In the genomic region with DNA sequence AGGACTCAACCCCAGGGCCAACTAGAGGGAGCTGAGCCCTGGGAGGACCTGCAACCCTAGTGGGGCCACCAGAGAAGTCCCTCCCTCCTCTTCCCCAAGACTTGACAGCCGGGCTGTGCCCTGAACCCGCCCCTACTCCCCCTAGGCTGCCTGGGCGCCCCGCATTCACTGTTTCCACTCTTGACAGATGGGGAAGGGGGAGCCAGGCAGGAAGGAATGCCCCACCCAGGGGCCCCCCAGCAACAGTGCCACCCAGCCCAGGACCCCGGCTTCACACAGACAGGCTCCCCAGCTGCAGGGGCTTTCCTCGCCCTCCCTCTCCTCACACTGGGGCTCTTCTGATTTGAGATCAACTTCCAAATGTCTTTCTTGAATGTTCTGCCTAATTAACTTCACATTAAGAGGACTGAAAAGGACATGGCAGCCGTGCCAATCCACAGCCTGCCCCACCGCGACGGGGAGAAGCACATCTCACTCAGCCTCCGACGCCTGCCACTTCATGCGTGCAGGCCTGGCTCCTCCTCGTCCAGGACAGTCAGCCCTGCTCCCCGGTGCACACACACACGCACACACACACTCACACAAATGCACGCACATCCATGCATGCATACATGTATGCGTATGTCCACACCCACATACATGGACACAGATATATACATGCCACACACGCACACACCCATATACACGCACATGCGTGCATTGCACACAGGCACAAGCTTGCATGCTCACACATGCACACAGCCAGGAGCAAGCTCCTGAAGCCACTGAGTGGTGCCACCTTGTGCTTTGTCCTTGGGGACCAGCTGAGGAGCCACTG, we compare ENCODE assay signal across 32 cellular contexts. TPM values are rescaled to one million over a fixed set of nuclear protein-coding genes. Genes with fewer than 3 reads are reported as not detected.
A peak's percentile ranks its signal among the peaks of the same experiment; 100 is the strongest.
DNase-seq lines count a peak whose midpoint lies in the region; ATAC-seq, FAIRE-seq and TF ChIP-seq lines count a peak whose summit lies in the region.
"Had no signal": no experiment of that assay in that cellular context is flagged by ENCODE, and none has a peak within 500 bp of the region (broad histone marks: within the 10 kb centered on the region; RNA-seq: fewer than 3 reads in every experiment).

No MANE protein-coding gene starts in this region.

- CTCF ChIA-PET in MCF 10A (lab: Yijun Ruan, JAX): interaction anchor here (0.6 to 1.6 kb wide), 2 partner anchors 338 to 422 kb away, joined by 3 to 4 read pairs; no protein-coding TSS in a partner anchor

- peak; percentile 54 for FAIRE-seq in GM12891 (lab: Jason Lieb, UNC)
- FAIRE-seq: urothelium cell line had no signal

- H3K27ac Mint-ChIP-seq in endodermal cell (no peak overlapping the region), nephron progenitor cell (no peak overlapping the region), MCF 10A (ENCODE audit: low read depth, unreplicated experiment) (no peak overlapping the region)
- H3K27ac Mint-ChIP-seq in activated naive CD8-positive, alpha-beta T cell treated with anti-CD3 and anti-CD28 coated beads, Interleukin-2, amount 50 U/mL, for 24 hours: no peak overlapping the region
- H3K27ac Mint-ChIP-seq: activated naive CD4-positive, alpha-beta T cell treated with anti-CD3 and anti-CD28 coated beads, Interleukin-2, amount 10 ng/mL, durations not matched to agents 7 days and 5 days; effector memory CD8-positive, alpha-beta T cell; memory B cell; stimulated activated memory B cell treated with anti-CD40 and anti-IgM and Interleukin-4, amounts not matched to agents 10 μg/mL and 1 μg/mL and 100 μg/mL, for 72 hours; T-cell had no signal

- H3K36me3 ChIP-seq in BLaER1: no peaks in the 10 kb centered on the region
- no peaks in the 10 kb centered on the region for H3K36me3 ChIP-seq in endodermal cell (ENCODE audit: control insufficient read depth, insufficient read depth, low read length)
- H3K36me3 ChIP-seq: Peyer's patch, SJSA1, suprapubic skin had no signal

- no peak overlapping the region for H3K4me3 Mint-ChIP-seq in endodermal cell
- H3K4me3 Mint-ChIP-seq in nephron progenitor cell: peak overlapping the region; percentile 3
- no peak overlapping the region for H3K4me3 Mint-ChIP-seq in MCF 10A (ENCODE audit: unreplicated experiment)
- no peak overlapping the region for H3K4me3 Mint-ChIP-seq in activated naive CD8-positive, alpha-beta T cell treated with anti-CD3 and anti-CD28 coated beads, Interleukin-2, amount 50 U/mL, for 24 hours
- H3K4me3 Mint-ChIP-seq: activated naive CD4-positive, alpha-beta T cell treated with anti-CD3 and anti-CD28 coated beads, Interleukin-2, amount 10 ng/mL, durations not matched to agents 7 days and 5 days; effector memory CD8-positive, alpha-beta T cell; memory B cell; stimulated activated memory B cell treated with anti-CD40 and anti-IgM and Interleukin-4, amounts not matched to agents 10 μg/mL and 1 μg/mL and 100 μg/mL, for 72 hours; T-cell had no signal

- H3K27me3 ChIP-seq in BLaER1 (no peaks in the 10 kb centered on the region), endodermal cell (ENCODE audit: control insufficient read depth, insufficient read depth, low read length, poor library complexity, severe bottlenecking) (no peaks in the 10 kb centered on the region)
- H3K27me3 ChIP-seq: Peyer's patch had no signal

- H4K20me1 ChIP-seq in BLaER1: no peaks in the 10 kb centered on the region

- TF ChIP-seq CTCF in endodermal cell (conservative IDR thresholded peaks at IDR 0.05): no peak
- no peak for TF ChIP-seq CTCF in nephron progenitor cell (IDR thresholded peaks at IDR 0.05)
- TF ChIP-seq CTCF in MCF 10A (IDR thresholded peaks at IDR 0.05; ENCODE audit: unreplicated experiment): no peak

- H3K9me3 Mint-ChIP-seq in endodermal cell (no peaks in the 10 kb centered on the region), nephron progenitor cell (no peaks in the 10 kb centered on the region), MCF 10A (ENCODE audit: unreplicated experiment) (no peaks in the 10 kb centered on the region)
- H3K9me3 Mint-ChIP-seq in activated naive CD8-positive, alpha-beta T cell treated with anti-CD3 and anti-CD28 coated beads, Interleukin-2, amount 50 U/mL, for 24 hours: no peaks in the 10 kb centered on the region
- H3K9me3 Mint-ChIP-seq: activated naive CD4-positive, alpha-beta T cell treated with anti-CD3 and anti-CD28 coated beads, Interleukin-2, amount 10 ng/mL, durations not matched to agents 7 days and 5 days; effector memory CD8-positive, alpha-beta T cell; memory B cell; stimulated activated memory B cell treated with anti-CD40 and anti-IgM and Interleukin-4, amounts not matched to agents 10 μg/mL and 1 μg/mL and 100 μg/mL, for 72 hours; T-cell had no signal

- intact Hi-C loops in MCF 10A (cut with micrococcal nuclease): no loop called here

- peaks cover 99% of the 10 kb centered on the region for H3K4me1 ChIP-seq in BLaER1
- peaks cover 2% of the 10 kb centered on the region for H3K4me1 ChIP-seq in endodermal cell (ENCODE audit: control insufficient read depth, insufficient read depth, low read length)
- H3K4me1 ChIP-seq: SJSA1 had no signal

- H3K4me3 ChIP-seq in BLaER1 (no peak overlapping the region), endodermal cell (ENCODE audit: low read length) (no peak overlapping the region)
- H3K4me3 ChIP-seq: coronary artery, Peyer's patch, SJSA1, suprapubic skin had no signal

- H3K36me3 Mint-ChIP-seq in endodermal cell (ENCODE audit: low read depth) (no peaks in the 10 kb centered on the region), nephron progenitor cell (ENCODE audit: low read depth) (no peaks in the 10 kb centered on the region), MCF 10A (ENCODE audit: insufficient read depth, unreplicated experiment) (no peaks in the 10 kb centered on the region)
- no peaks in the 10 kb centered on the region for H3K36me3 Mint-ChIP-seq in activated naive CD8-positive, alpha-beta T cell treated with anti-CD3 and anti-CD28 coated beads, Interleukin-2, amount 50 U/mL, for 24 hours (ENCODE audit: low read depth)
- H3K36me3 Mint-ChIP-seq: activated naive CD4-positive, alpha-beta T cell treated with anti-CD3 and anti-CD28 coated beads, Interleukin-2, amount 10 ng/mL, durations not matched to agents 7 days and 5 days; memory B cell; stimulated activated memory B cell treated with anti-CD40 and anti-IgM and Interleukin-4, amounts not matched to agents 10 μg/mL and 1 μg/mL and 100 μg/mL, for 72 hours; T-cell had no signal

- 92 to 93% methylated on average over 13 to 21 of the region's 21 CpGs for WGBS in endodermal cell (ENCODE audit: insufficient coverage in 1 of 2, insufficient read length in 1 of 2), 2 experiments

- TF ChIP-seq POLR2A in GM12891 (IDR thresholded peaks at IDR 0.05; ENCODE audit: low read depth, low read length): no peak

- ATAC-seq in activated naive CD8-positive, alpha-beta T cell treated with anti-CD3 and anti-CD28 coated beads, Interleukin-2, amount 50 U/mL, for 24 hours: no peak
- ATAC-seq: effector memory CD8-positive, alpha-beta T cell; sciatic nerve; stimulated activated memory B cell treated with anti-CD40 and anti-IgM and Interleukin-4, amounts not matched to agents 10 μg/mL and 1 μg/mL and 100 μg/mL, for 72 hours; T-cell had no signal

- H3K9me3 ChIP-seq in BLaER1 (no peaks in the 10 kb centered on the region), endodermal cell (ENCODE audit: control insufficient read depth, low read length) (no peaks in the 10 kb centered on the region)
- H3K9me3 ChIP-seq: Peyer's patch, SJSA1, suprapubic skin had no signal

- BruUV-seq in MCF 10A (replicated peaks; lab: Mats Ljungman, UMichigan): no TSS peak

- H3K27me3 Mint-ChIP-seq in endodermal cell (ENCODE audit: insufficient read depth): no peaks in the 10 kb centered on the region
- H3K27me3 Mint-ChIP-seq in nephron progenitor cell (ENCODE audit: low read depth, poor library complexity): peaks cover 23% of the 10 kb centered on the region
- peaks cover 30% of the 10 kb centered on the region for H3K27me3 Mint-ChIP-seq in MCF 10A (ENCODE audit: insufficient read depth, unreplicated experiment)
- peaks cover 4% of the 10 kb centered on the region for H3K27me3 Mint-ChIP-seq in activated naive CD8-positive, alpha-beta T cell treated with anti-CD3 and anti-CD28 coated beads, Interleukin-2, amount 50 U/mL, for 24 hours

- H3K9ac ChIP-seq in BLaER1 (no peak overlapping the region), endodermal cell (ENCODE audit: extremely low read depth, low read length, poor library complexity, severe bottlenecking) (no peak overlapping the region)

- POLR2A ChIA-PET in MCF 10A (lab: Yijun Ruan, JAX): no interaction called here

- no peaks in the 10 kb centered on the region for H3K4me1 Mint-ChIP-seq in endodermal cell
- H3K4me1 Mint-ChIP-seq in nephron progenitor cell: peaks cover 29% of the 10 kb centered on the region
- H3K4me1 Mint-ChIP-seq in MCF 10A (ENCODE audit: insufficient read depth, unreplicated experiment): peaks cover 6% of the 10 kb centered on the region
- peaks cover 2% of the 10 kb centered on the region for H3K4me1 Mint-ChIP-seq in activated naive CD8-positive, alpha-beta T cell treated with anti-CD3 and anti-CD28 coated beads, Interleukin-2, amount 50 U/mL, for 24 hours
- H3K4me1 Mint-ChIP-seq: activated naive CD4-positive, alpha-beta T cell treated with anti-CD3 and anti-CD28 coated beads, Interleukin-2, amount 10 ng/mL, durations not matched to agents 7 days and 5 days had no signal

- 0 out of 2 replicates have a peak overlapping the region, but pooled peaks have one; percentile 13 for H3K27ac ChIP-seq in BLaER1
- H3K27ac ChIP-seq in endodermal cell (ENCODE audit: low read depth, low read length): no peak overlapping the region
- H3K27ac ChIP-seq: C4-2B, coronary artery, HL-60, Peyer's patch, SJSA1, suprapubic skin had no signal

- peak overlapping the region; percentile 98 for H3K4me2 ChIP-seq in BLaER1

- no peak for DNase-seq in GM12891 (ENCODE audit: insufficient read length, low spot score)
- peak; percentile 35 for DNase-seq in endodermal cell
- no peak for DNase-seq in nephron progenitor cell
- DNase-seq in hepatic stellate cell (ENCODE audit: low spot score): no peak
- DNase-seq in MCF 10A (ENCODE audit: unreplicated experiment): no peak
- no peak for DNase-seq in OCI-M2 (lab: John Stamatoyannopoulos, UW; ENCODE audit: unreplicated experiment)
- no peak for DNase-seq in activated naive CD8-positive, alpha-beta T cell treated with anti-CD3 and anti-CD28 coated beads, Interleukin-2, amount 50 U/mL, for 24 hours
- DNase-seq: activated CD4-positive, alpha-beta T cell treated with anti-CD3 and anti-CD28 coated beads, Interleukin-2, amount 50 U/mL, for 4 hours; activated naive CD4-positive, alpha-beta T cell treated with anti-CD3 and anti-CD28 coated beads, Interleukin-2, amount 10 ng/mL, durations not matched to agents 7 days and 5 days; anterior cingulate cortex; effector memory CD8-positive, alpha-beta T cell; Kasumi-1; NCI-H146; NCI-H2107; NCI-H526 treated with DMSO at 0.1 percent for 48 hours; Peyer's patch; stimulated activated CD4-positive, alpha-beta T cell treated with anti-CD3 and anti-CD28 coated beads, Interleukin-4, amount 100 ng/mL, for 24 hours; T-cell had no signal

RNA-seq across cellular contexts. Expression of a gene that starts 19.6 kb away (rescaled TPM):
- polyA plus RNA-seq in GM12891 (2012; ENCODE audit: low read depth, missing spikeins): not detected
- not detected for total RNA-seq in endodermal cell
- not detected for polyA plus RNA-seq in endodermal cell (2013, experiment 1 of 2)
- not detected for polyA plus RNA-seq in endodermal cell (2013, experiment 2 of 2)
- total RNA-seq in MCF 10A (2022): not detected in 2 replicates
- total RNA-seq: fibroblast of villous mesenchyme, kidney epithelial cell, SJSA1, T-cell had no signal

RNA-seq across cellular contexts. Expression of a gene that starts 44.6 kb away (rescaled TPM):
- polyA plus RNA-seq in GM12891 (2012; ENCODE audit: low read depth, missing spikeins): not detected
- total RNA-seq in endodermal cell: 10 to 100 TPM in 1 of 2 donors, 1 to 10 TPM in 1; 8.2 to 15.7 TPM
- 4.0 TPM for polyA plus RNA-seq in endodermal cell (2013, experiment 1 of 2)
- 4.0 TPM for polyA plus RNA-seq in endodermal cell (2013, experiment 2 of 2)
- not detected in 2 replicates for total RNA-seq in MCF 10A (2022)
- total RNA-seq: fibroblast of villous mesenchyme, kidney epithelial cell, myocyte, omental fat pad, SJSA1, suprapubic skin, T-cell had no signal
